In genomic region chr5:123438902-123439301, GRCh38 we compare ENCODE assay signal across 1 cellular context.
TF ChIP-seq lines count a peak whose summit lies in the region.

No MANE protein-coding gene starts in this region.

TF ChIP-seq in HepG2, 621 proteins besides CTCF, POLR2A, EP300 and RAD21 (continued from another document):
- TF ChIP-seq NFAT5 (CRISPR knock-in tag; IDR thresholded peaks at IDR 0.05) (no peak), TCF7 (IDR thresholded peaks at IDR 0.05; ENCODE audit: low read depth) (no peak), ATAD3A (CRISPR knock-in tag; IDR thresholded peaks at IDR 0.05) (no peak), RFX3 (CRISPR knock-in tag; IDR thresholded peaks at IDR 0.05) (no peak), TIGD3 (CRISPR knock-in tag; IDR thresholded peaks at IDR 0.05; ENCODE audit: borderline replicate concordance) (no peak), RBM39 (IDR thresholded peaks at IDR 0.05; ENCODE audit: low read depth, low read length, poor library complexity, severe bottlenecking) (no peak), GLMP (CRISPR knock-in tag; IDR thresholded peaks at IDR 0.05; ENCODE audit: borderline replicate concordance) (no peak), HOXA5 (CRISPR knock-in tag; IDR thresholded peaks at IDR 0.05) (no peak), ELK4 (CRISPR knock-in tag; IDR thresholded peaks at IDR 0.05; ENCODE audit: borderline replicate concordance) (no peak), MTERF4 (CRISPR knock-in tag; IDR thresholded peaks at IDR 0.05) (no peak), ATF4 (CRISPR knock-in tag; IDR thresholded peaks at IDR 0.05) (no peak), BHLHE40 (IDR thresholded peaks at IDR 0.05; ENCODE audit: low read length) (no peak), ARHGAP35 (CRISPR knock-in tag; IDR thresholded peaks at IDR 0.05; ENCODE audit: borderline replicate concordance) (no peak)
TF ChIP-seq in HepG2: peak in this region for 0.
